13 cellular contexts compared by ENCODE assay signal in the genomic region with DNA sequence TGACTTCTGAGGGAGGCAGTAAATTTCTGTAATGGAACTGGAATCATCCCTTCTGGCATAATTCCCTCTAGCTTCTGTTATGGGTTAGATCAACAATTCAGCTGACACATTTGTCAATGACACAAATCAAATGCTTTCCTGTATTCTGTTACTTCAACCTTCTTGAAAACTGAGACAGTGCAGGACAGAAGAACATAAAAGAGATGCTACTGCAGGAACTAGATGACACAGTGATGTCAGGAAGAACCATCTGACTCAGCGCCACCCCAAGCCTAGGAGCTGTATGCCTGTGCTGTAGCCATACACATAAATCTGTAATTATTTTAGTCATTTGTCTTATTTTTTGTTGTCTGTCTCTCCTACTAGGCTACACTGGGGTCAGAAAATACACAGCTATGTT. TPM values are rescaled to one million over a fixed set of nuclear protein-coding genes. Genes with fewer than 3 reads are reported as not detected.
A peak's percentile ranks its signal among the peaks of the same experiment; 100 is the strongest.
DNase-seq lines count a peak whose midpoint lies in the region; ATAC-seq and TF ChIP-seq lines count a peak whose summit lies in the region.
"Had no signal": no experiment of that assay in that cellular context is flagged by ENCODE, and none has a peak within 500 bp of the region (broad histone marks: within the 10 kb centered on the region; RNA-seq: fewer than 3 reads in every experiment).

No MANE protein-coding gene starts in this region.

- no peak overlapping the region for H3K27ac ChIP-seq in RWPE1
- H3K27ac ChIP-seq: lower lobe of right lung, pancreas, SJSA1, tibial artery had no signal

- peak; percentile 77 for ATAC-seq in HG02884 (IDR thresholded peaks at IDR 0.05; ENCODE audit: unreplicated experiment)
- ATAC-seq in activated CD4-positive, CD25-positive, alpha-beta regulatory T cell treated with anti-CD3 and anti-CD28 coated beads, Interleukin-2, amount 50 U/mL, for 24 hours = peak; percentile 80 to 85
- peak; percentile 89 for ATAC-seq in stimulated activated naive CD8-positive, alpha-beta T cell treated with anti-CD3 and anti-CD28 coated beads, Interleukin-15, amount 100 ng/mL, for 72 hours
- ATAC-seq: lower lobe of right lung, pancreas had no signal

- DNase-seq in stimulated activated CD4-positive, alpha-beta T cell treated with anti-CD3 and anti-CD28 coated beads, Interleukin-12 subunit alpha, Interleukin-12 subunit beta, amount 100 ng/mL, for 48 hours (ENCODE audit: low read depth in 2 of 3, low spot score in 1 of 3) = peak in 2 of 3 donors; percentile 28 to 47
- DNase-seq in stimulated activated CD4-positive, alpha-beta T cell treated with anti-CD3 and anti-CD28 coated beads, Interleukin-12 subunit alpha, Interleukin-12 subunit beta, amount 100 ng/mL, for 4 hours = no peak
- DNase-seq in stimulated activated naive CD8-positive, alpha-beta T cell treated with anti-CD3 and anti-CD28 coated beads, Interleukin-15, amount 100 ng/mL, for 72 hours = peak in 1 of 2 donors; percentile 58
- no peak for DNase-seq in dermis blood vessel endothelial cell
- no peak for DNase-seq in NCI-H774 (lab: John Stamatoyannopoulos, UW)
- no peak for DNase-seq in RWPE1 (ENCODE audit: low spot score)
- DNase-seq: activated CD4-positive, alpha-beta T cell treated with anti-CD3 and anti-CD28 coated beads, Interleukin-2, amount 10 ng/mL, durations not matched to agents 7 days and 5 days; lower lobe of right lung; pancreas; tibial artery had no signal

- H3K9me3 Mint-ChIP-seq in stimulated activated naive CD8-positive, alpha-beta T cell treated with anti-CD3 and anti-CD28 coated beads, Interleukin-15, amount 100 ng/mL, for 72 hours = no peaks in the 10 kb centered on the region
- H3K9me3 Mint-ChIP-seq: activated CD4-positive, alpha-beta T cell treated with anti-CD3 and anti-CD28 coated beads, Interleukin-2, amount 10 ng/mL, durations not matched to agents 7 days and 5 days had no signal

- H3K27ac Mint-ChIP-seq in stimulated activated naive CD8-positive, alpha-beta T cell treated with anti-CD3 and anti-CD28 coated beads, Interleukin-15, amount 100 ng/mL, for 72 hours = no peak overlapping the region
- H3K27ac Mint-ChIP-seq: activated CD4-positive, alpha-beta T cell treated with anti-CD3 and anti-CD28 coated beads, Interleukin-2, amount 10 ng/mL, durations not matched to agents 7 days and 5 days had no signal

- peaks cover 6% of the 10 kb centered on the region for H3K27me3 Mint-ChIP-seq in stimulated activated naive CD8-positive, alpha-beta T cell treated with anti-CD3 and anti-CD28 coated beads, Interleukin-15, amount 100 ng/mL, for 72 hours
- H3K27me3 Mint-ChIP-seq: activated CD4-positive, alpha-beta T cell treated with anti-CD3 and anti-CD28 coated beads, Interleukin-2, amount 10 ng/mL, durations not matched to agents 7 days and 5 days had no signal

- POLR2A ChIA-PET in RWPE1 (lab: Yijun Ruan, JAX; ENCODE audit: low non-redundant PET) = no interaction called here

- peaks cover 12% of the 10 kb centered on the region for H3K4me1 Mint-ChIP-seq in stimulated activated naive CD8-positive, alpha-beta T cell treated with anti-CD3 and anti-CD28 coated beads, Interleukin-15, amount 100 ng/mL, for 72 hours

- H3K4me3 Mint-ChIP-seq in stimulated activated naive CD8-positive, alpha-beta T cell treated with anti-CD3 and anti-CD28 coated beads, Interleukin-15, amount 100 ng/mL, for 72 hours = no peak overlapping the region
- H3K4me3 Mint-ChIP-seq: activated CD4-positive, alpha-beta T cell treated with anti-CD3 and anti-CD28 coated beads, Interleukin-2, amount 10 ng/mL, durations not matched to agents 7 days and 5 days had no signal

- CTCF ChIA-PET in RWPE1 (lab: Yijun Ruan, JAX) = interaction anchor here (0.6 kb wide), 1 partner anchor 600 kb away, joined by 3 read pairs; no protein-coding TSS in a partner anchor

- TF ChIP-seq CTCF in RWPE1 (conservative IDR thresholded peaks at IDR 0.05; ENCODE audit: low read depth) = no peak

RNA-seq across cellular contexts. Expression of a gene that starts 18.2 kb away (rescaled TPM):
- 15.9 and 17.9 TPM in 2 replicates for total RNA-seq in dermis blood vessel endothelial cell

Comparison
In these comparisons a context has a peak if more than half of its experiments do, and no peak if none do; other contexts are left out.
1. DNase-seq: peak in stimulated activated CD4-positive, alpha-beta T cell treated with anti-CD3 and anti-CD28 coated beads, Interleukin-12 subunit alpha, Interleukin-12 subunit beta, amount 100 ng/mL, for 48 hours (2 of 3); none in stimulated activated CD4-positive, alpha-beta T cell treated with anti-CD3 and anti-CD28 coated beads, Interleukin-12 subunit alpha, Interleukin-12 subunit beta, amount 100 ng/mL, for 4 hours (single experiment), dermis blood vessel endothelial cell (single experiment), NCI-H774 (single experiment) and RWPE1 (single experiment).
2. Peak in every context shown above with its lines, with median percentiles within 50 percentile points of each other: ATAC-seq.